ENCODE assay signal across 1 cellular context in genomic region chr2:109517118-109517889, GRCh38.
TF ChIP-seq lines count a peak whose summit lies in the region.

No MANE protein-coding gene starts in this region.

TF ChIP-seq in HepG2, 621 proteins besides CTCF, POLR2A, EP300 and RAD21 (continued from another document and continues in another):
- 0 out of 2 replicates have a peak, but pooled peaks have one; percentile 59 for TF ChIP-seq ZBTB39 (CRISPR knock-in tag; IDR thresholded peaks at IDR 0.05)
- TF ChIP-seq SOX6 (IDR thresholded peaks at IDR 0.05), result no peak
- TF ChIP-seq SOX6 (CRISPR knock-in tag; IDR thresholded peaks at IDR 0.05), result 0 out of 2 replicates have a peak, but pooled peaks have one; percentile 8
- TF ChIP-seq RNF2 (conservative IDR thresholded peaks at IDR 0.05; ENCODE audit: low read depth), result peak; percentile 26
- 0 out of 2 replicates have a peak, but pooled peaks have one; percentile 13 for TF ChIP-seq ZNF281 (CRISPR knock-in tag; IDR thresholded peaks at IDR 0.05; ENCODE audit: borderline replicate concordance)
- 0 out of 2 replicates have a peak, but pooled peaks have one; percentile 42 for TF ChIP-seq ZNF253 (CRISPR knock-in tag; IDR thresholded peaks at IDR 0.05; ENCODE audit: borderline replicate concordance)
- peak; percentile 69 for TF ChIP-seq MAX (IDR thresholded peaks at IDR 0.05)
- no peak for TF ChIP-seq NR2F6 (IDR thresholded peaks at IDR 0.05)
- TF ChIP-seq NR2F6 (CRISPR knock-in tag; IDR thresholded peaks at IDR 0.05), result peak; percentile 42; the same call in 1 of the 2 replicates
- 0 out of 2 replicates have a peak, but pooled peaks have one; percentile 55 for TF ChIP-seq SATB2 (CRISPR knock-in tag; IDR thresholded peaks at IDR 0.05)
- TF ChIP-seq ZNF547 (CRISPR knock-in tag; IDR thresholded peaks at IDR 0.05), result 0 out of 2 replicates have a peak, but pooled peaks have one; percentile 35
- peak; percentile 54 for TF ChIP-seq TEAD3 (CRISPR knock-in tag; optimal IDR thresholded peaks at IDR 0.05; ENCODE audit: borderline replicate concordance)
- peak; percentile 43; the same call in 1 of the 2 replicates for TF ChIP-seq GFI1 (CRISPR knock-in tag; IDR thresholded peaks at IDR 0.05; ENCODE audit: borderline replicate concordance)
- 0 out of 2 replicates have a peak, but pooled peaks have one; percentile 48 for TF ChIP-seq MEIS1 (CRISPR knock-in tag; IDR thresholded peaks at IDR 0.05; ENCODE audit: borderline replicate concordance)
- TF ChIP-seq ZNF180 (CRISPR knock-in tag; IDR thresholded peaks at IDR 0.05; ENCODE audit: borderline replicate concordance, low read depth), result peak; percentile 35; the same call in 1 of the 2 replicates
- peak; percentile 54; the same call in 1 of the 2 replicates for TF ChIP-seq SAP130 (CRISPR knock-in tag; IDR thresholded peaks at IDR 0.05; ENCODE audit: low read depth)
- peak; percentile 16; the same call in 1 of the 2 replicates for TF ChIP-seq ZMYM4 (CRISPR knock-in tag; IDR thresholded peaks at IDR 0.05)
- TF ChIP-seq MEIS2 (CRISPR knock-in tag; IDR thresholded peaks at IDR 0.05), result peak; percentile 75
- TF ChIP-seq ZMYM2 (CRISPR knock-in tag; IDR thresholded peaks at IDR 0.05), result peak; percentile 74
- TF ChIP-seq ARID2 (CRISPR knock-in tag; IDR thresholded peaks at IDR 0.05; ENCODE audit: borderline replicate concordance), result no peak
- TF ChIP-seq ZNF770 (CRISPR knock-in tag; IDR thresholded peaks at IDR 0.05), result peak; percentile 67; the same call in 1 of the 2 replicates
- TF ChIP-seq KDM4B (CRISPR knock-in tag; IDR thresholded peaks at IDR 0.05), result no peak
- no peak for TF ChIP-seq KDM6A (CRISPR knock-in tag; IDR thresholded peaks at IDR 0.05; ENCODE audit: low read depth)
- peak; percentile 60 for TF ChIP-seq ZEB1 (IDR thresholded peaks at IDR 0.05; ENCODE audit: insufficient replicate concordance, low read depth)
- TF ChIP-seq CHD4 (IDR thresholded peaks at IDR 0.05; ENCODE audit: borderline replicate concordance, low read length), result no peak
- TF ChIP-seq ZNF296 (CRISPR knock-in tag; conservative IDR thresholded peaks at IDR 0.05), result 0 out of 2 replicates have a peak, but pooled peaks have one; percentile 37
- TF ChIP-seq ZBED4 (CRISPR knock-in tag; IDR thresholded peaks at IDR 0.05; ENCODE audit: borderline replicate concordance), result peak; percentile 81
- no peak for TF ChIP-seq DZIP1 (CRISPR knock-in tag; IDR thresholded peaks at IDR 0.05)
- TF ChIP-seq AHDC1 (CRISPR knock-in tag; IDR thresholded peaks at IDR 0.05; ENCODE audit: borderline replicate concordance), result 0 out of 2 replicates have a peak, but pooled peaks have one; percentile 44
- peak; percentile 30; the same call in 1 of the 2 replicates for TF ChIP-seq ZFP41 (CRISPR knock-in tag; IDR thresholded peaks at IDR 0.05; ENCODE audit: borderline replicate concordance)
- TF ChIP-seq PAXIP1 (CRISPR knock-in tag; conservative IDR thresholded peaks at IDR 0.05), result peak; percentile 12; the same call in 1 of the 2 replicates
